In genomic region chr1:203183828-203184227, GRCh38 we compare ENCODE assay signal across 21 cellular contexts. TPM values are rescaled to one million over a fixed set of nuclear protein-coding genes. Genes with fewer than 3 reads are reported as not detected.
A peak's percentile ranks its signal among the peaks of the same experiment; 100 is the strongest.
DNase-seq lines count a peak whose midpoint lies in the region; ATAC-seq, FAIRE-seq and TF ChIP-seq lines count a peak whose summit lies in the region.
"Had no signal": no experiment of that assay in that cellular context is flagged by ENCODE, and none has a peak within 500 bp of the region (broad histone marks: within the 10 kb centered on the region; RNA-seq: fewer than 3 reads in every experiment).

No MANE protein-coding gene starts in this region.

- H3K27ac ChIP-seq in K562 (ENCODE audit: extremely low read depth, low read depth, low read length) (no peak overlapping the region), neutrophil (peak overlapping the region; percentile 95), spleen (no peak overlapping the region)

- in situ Hi-C loops in K562 (cut with MboI): no loop called here

- H3K9me3 ChIP-seq in K562 (replicated peaks; ENCODE audit: control insufficient read depth, insufficient read depth, low read depth, low read length): no peaks in the 10 kb centered on the region
- no peaks in the 10 kb centered on the region for H3K9me3 ChIP-seq in neutrophil
- no peaks in the 10 kb centered on the region for H3K9me3 ChIP-seq in spleen
- H3K9me3 ChIP-seq: BE2C had no signal

- TF ChIP-seq RAD21 in K562 (CRISPR knock-in tag; conservative IDR thresholded peaks at IDR 0.05 in 1 of 2, IDR thresholded peaks at IDR 0.05 in 1 of 2): no peak

- H3K9ac ChIP-seq in K562 (ENCODE audit: insufficient read depth in 1 of 2, low read depth in 2 of 2, low read length in 2 of 2): no peak overlapping the region

- H3K27me3 ChIP-seq in K562 (ENCODE audit: control insufficient read depth in 2 of 2, insufficient read depth in 2 of 2, low read length in 2 of 2): peaks cover 25 to 67% of the 10 kb centered on the region in 2 experiments
- no peaks in the 10 kb centered on the region for H3K27me3 ChIP-seq in neutrophil
- peaks cover 0 to 34% (median 0%) of the 10 kb centered on the region in 7 donors for H3K27me3 ChIP-seq in spleen (replicated peaks in 1 of 7)
- H3K27me3 ChIP-seq: BE2C had no signal

- TF ChIP-seq CTCF in K562 (IDR thresholded peaks at IDR 0.05 in 2 of 3, conservative IDR thresholded peaks at IDR 0.05 in 1 of 3; ENCODE audit: insufficient read depth in 2 of 3, low read depth in 1 of 3, low read length in 3 of 3): no peak
- TF ChIP-seq CTCF in neutrophil (IDR thresholded peaks at IDR 0.05): no peak
- TF ChIP-seq CTCF in spleen (IDR thresholded peaks at IDR 0.05 in 8 of 11, conservative IDR thresholded peaks at IDR 0.05 in 3 of 11): no peak

- BruUV-seq in K562 (replicated peaks; lab: Mats Ljungman, UMichigan): no TSS peak

- no peaks in the 10 kb centered on the region for H3K4me1 ChIP-seq in K562 (replicated peaks in 1 of 2; ENCODE audit: control insufficient read depth in 2 of 2, insufficient read depth in 2 of 2, low read length in 2 of 2)
- peaks cover 79 to 82% of the 10 kb centered on the region in 2 experiments for H3K4me1 ChIP-seq in neutrophil (ENCODE audit: control insufficient read depth in 1 of 2, insufficient read depth in 1 of 2, low read depth in 1 of 2, low read length in 1 of 2)
- peaks cover 0 to 52% (median 12%) of the 10 kb centered on the region in 6 donors for H3K4me1 ChIP-seq in spleen
- H3K4me1 ChIP-seq: BE2C had no signal

- no peaks in the 10 kb centered on the region for H3K79me2 ChIP-seq in K562 (ENCODE audit: control insufficient read depth, insufficient read depth, low read length)

- no peak overlapping the region for H3K4me3 ChIP-seq in K562
- peak overlapping the region in 1 of 2 experiments; percentile 73 for H3K4me3 ChIP-seq in neutrophil (ENCODE audit: low read depth in 1 of 2, low read length in 1 of 2)
- H3K4me3 ChIP-seq in spleen: no peak overlapping the region

- H3K36me3 ChIP-seq in K562 (ENCODE audit: control insufficient read depth, insufficient read depth, low read length) (no peaks in the 10 kb centered on the region), neutrophil (peaks cover 63% of the 10 kb centered on the region), spleen (peaks cover 0 to 11% (median 0%) of the 10 kb centered on the region in 6 donors)
- H3K36me3 ChIP-seq: BE2C had no signal

- 0% methylated on average over 2 of the region's 2 CpGs for WGBS in K562 (ENCODE audit: insufficient coverage, low coverage, missing lambda C conversion rate)
- 81 to 95% (median 86%) methylated on average over 2 of the region's 2 CpGs for WGBS in spleen, 5 donors

- DNase-seq in cardiac septum (ENCODE audit: low spot score) (peak; percentile 59), left cardiac atrium (no peak), K562 (ENCODE audit: extremely low read depth in 1 of 4, low spot score in 3 of 4) (no peak), spleen (peak; percentile 44)
- no peak for DNase-seq in activated CD8-positive, alpha-beta memory T cell treated with anti-CD3 and anti-CD28 coated beads, Interleukin-2, amount 50 U/mL, for 4 hours
- DNase-seq: ACHN; BE2C; C1 segment of cervical spinal cord; CD4-positive, CD25-positive, alpha-beta regulatory T cell; CD8-positive, alpha-beta memory T cell; COR-L47; H9 had no signal

- no peak for FAIRE-seq in K562 (lab: Jason Lieb, UNC)
- FAIRE-seq: A204.1, D721Med, G401.6, GM12891, GM18507, H1 had no signal

- intact Hi-C loops in cardiac septum (cut with DNase I): no loop called here
- intact Hi-C loops in left cardiac atrium (cut with DNase I): no loop called here
- intact Hi-C loops in K562 (cut with micrococcal nuclease): no loop called here
- intact Hi-C loops in spleen (cut with DNase I; ENCODE audit: low total_unique reads): no loop called here

- no peak for TF ChIP-seq EP300 in K562 (IDR thresholded peaks at IDR 0.05; ENCODE audit: low read length)

- POLR2A ChIA-PET in K562 (lab: Yijun Ruan, JAX): interaction anchor here (0.7 kb wide), 1 partner anchor 12 kb away, joined by 3 read pairs; no protein-coding TSS in a partner anchor

- no peak for ATAC-seq in left cardiac atrium
- no peak for ATAC-seq in K562
- ATAC-seq in GM21447 (IDR thresholded peaks at IDR 0.05; ENCODE audit: unreplicated experiment): no peak

- CTCF ChIA-PET in K562 (lab: Yijun Ruan, JAX; ENCODE audit: low intra/inter-chr PET ratio): no interaction called here

- no peak for TF ChIP-seq POLR2A in K562 (conservative IDR thresholded peaks at IDR 0.05)
- no peak for TF ChIP-seq POLR2A in spleen (IDR thresholded peaks at IDR 0.05)

- H3K9me1 ChIP-seq in K562 (ENCODE audit: control insufficient read depth, insufficient read depth, low read length): no peaks in the 10 kb centered on the region

- H4K20me1 ChIP-seq in K562 (replicated peaks; ENCODE audit: control insufficient read depth, insufficient read depth, low read length): peaks cover 13% of the 10 kb centered on the region

- no peak overlapping the region for H3K4me2 ChIP-seq in K562 (ENCODE audit: insufficient read depth, low read length)

- H2AFZ ChIP-seq in K562 (ENCODE audit: low read depth, low read length): no peak overlapping the region

RNA-seq across cellular contexts. Expression of gene CHI3L1, which starts 2.7 kb away (rescaled TPM):
- total RNA-seq in cardiac septum (7.4 TPM), left cardiac atrium (10 to 100 TPM in 1 of 2 donors, 1 to 10 TPM in 1; 6.1 to 20.4 TPM), K562 (2014; rRNA removed) (not detected in 2 replicates), K562 (2014; rRNA removed; fragmentation: Illumina TruSeq; extraction: Trizol) (not detected in 2 replicates), K562 (2015; rRNA removed; fragmentation: Illumina TruSeq; extraction: Trizol) (not detected in 2 replicates), K562 (2021) (not detected in 2 replicates), spleen (10 to 100 TPM in 4 of 7 donors, 1 to 10 TPM in 3; 7.1 to 41.2 (median 15.2) TPM)
- total RNA-seq in K562 (2011; cell fraction: chromatin; rRNA removed; ENCODE audit: low replicate concordance): not detected in 2 replicates
- total RNA-seq in K562 (2011; cell fraction: nucleolus; rRNA removed): not detected in 2 replicates
- not detected in 2 replicates for total RNA-seq in K562 (2011; cell fraction: nucleoplasm; rRNA removed)
- polyA plus RNA-seq in K562 (2011; rRNA removed) (not detected in 2 replicates), K562 (2014; fragmentation: Illumina TruSeq; extraction: Trizol) (not detected in 2 replicates), K562 (2014; fragmentation: Nextera tagmentation; extraction: Ambion mirVana) (not detected), K562 (2014; rRNA removed) (not detected in 2 replicates), spleen (10 to 100 TPM in 2 of 3 donors, 1 to 10 TPM in 1; 2.7 to 40.8 (median 15.7) TPM)
- not detected in 2 replicates for polyA plus RNA-seq in K562 (2011; cell fraction: cytosol; rRNA removed)
- polyA plus RNA-seq in K562 (2011; cell fraction: nucleus; rRNA removed): not detected in 2 replicates
- 0.22 TPM in 1 of 2 replicates, not detected in the other for polyA plus RNA-seq in K562 (2012)
- not detected in 2 replicates for polyA minus RNA-seq in K562 (2011; rRNA and poly(A)+ RNA removed)
- polyA minus RNA-seq in K562 (2011; cell fraction: cytosol; rRNA and poly(A)+ RNA removed): not detected in 2 replicates
- polyA minus RNA-seq in K562 (2011; cell fraction: nucleus; rRNA and poly(A)+ RNA removed): not detected in 2 replicates
- total RNA-seq: CD4-positive, CD25-positive, alpha-beta regulatory T cell; CD8-positive, alpha-beta memory T cell; H1; H9; HT-29 had no signal
- polyA plus RNA-seq: CD4-positive, CD25-positive, alpha-beta regulatory T cell; CD8-positive, alpha-beta memory T cell had no signal

RNA-seq across cellular contexts. Expression of gene MYBPH, which starts 8.2 kb away (rescaled TPM):
- total RNA-seq in cardiac septum: not detected
- total RNA-seq in left cardiac atrium: not detected
- total RNA-seq in K562 (2011; cell fraction: chromatin; rRNA removed; ENCODE audit: low replicate concordance): not detected in 2 replicates
- not detected in 2 replicates for total RNA-seq in K562 (2011; cell fraction: nucleolus; rRNA removed)
- total RNA-seq in K562 (2011; cell fraction: nucleoplasm; rRNA removed): not detected in 2 replicates
- not detected in 2 replicates for total RNA-seq in K562 (2014; rRNA removed)
- total RNA-seq in K562 (2014; rRNA removed; fragmentation: Illumina TruSeq; extraction: Trizol): not detected in 2 replicates
- total RNA-seq in K562 (2015; rRNA removed; fragmentation: Illumina TruSeq; extraction: Trizol): not detected in 2 replicates
- total RNA-seq in K562 (2021): not detected in 2 replicates
- polyA plus RNA-seq in K562 (2011; rRNA removed): not detected in 2 replicates
- polyA plus RNA-seq in K562 (2011; cell fraction: cytosol; rRNA removed): not detected in 2 replicates
- polyA plus RNA-seq in K562 (2011; cell fraction: nucleus; rRNA removed): not detected in 2 replicates
- not detected in 2 replicates for polyA plus RNA-seq in K562 (2012)
- not detected in 2 replicates for polyA plus RNA-seq in K562 (2014; fragmentation: Illumina TruSeq; extraction: Trizol)
- polyA plus RNA-seq in K562 (2014; fragmentation: Nextera tagmentation; extraction: Ambion mirVana): not detected
- 0.13 TPM in 1 of 2 replicates, not detected in the other for polyA plus RNA-seq in K562 (2014; rRNA removed)
- polyA minus RNA-seq in K562 (2011; rRNA and poly(A)+ RNA removed): not detected in 2 replicates
- polyA minus RNA-seq in K562 (2011; cell fraction: cytosol; rRNA and poly(A)+ RNA removed): not detected in 2 replicates
- polyA minus RNA-seq in K562 (2011; cell fraction: nucleus; rRNA and poly(A)+ RNA removed): not detected in 2 replicates
- total RNA-seq in spleen: 1 to 10 TPM in 1 of 7 donors, under 1 TPM in 3, not detected in 3; 0.32 to 2.7 (median 0.74) TPM
- under 1 TPM; 0.09 to 0.23 (median 0.22) TPM for polyA plus RNA-seq in spleen
- total RNA-seq: CD4-positive, CD25-positive, alpha-beta regulatory T cell; CD8-positive, alpha-beta memory T cell; H1; H9; HT-29 had no signal
- polyA plus RNA-seq: CD4-positive, CD25-positive, alpha-beta regulatory T cell; CD8-positive, alpha-beta memory T cell; H1 had no signal

RNA-seq across cellular contexts. Expression of gene CHIT1, which starts 45.6 kb away (rescaled TPM):
- total RNA-seq in cardiac septum (not detected), left cardiac atrium (1 to 10 TPM in 1 of 2 donors, under 1 TPM in 1; 0.63 to 1.3 TPM), K562 (2014; rRNA removed) (not detected in 2 replicates), K562 (2014; rRNA removed; fragmentation: Illumina TruSeq; extraction: Trizol) (not detected in 2 replicates), K562 (2015; rRNA removed; fragmentation: Illumina TruSeq; extraction: Trizol) (not detected in 2 replicates), K562 (2021) (not detected in 2 replicates), spleen (10 to 100 TPM in 2 of 7 donors, 1 to 10 TPM in 5; 2.2 to 31.0 (median 7.8) TPM)
- 0.12 TPM in 1 of 2 replicates, not detected in the other for total RNA-seq in K562 (2011; cell fraction: chromatin; rRNA removed; ENCODE audit: low replicate concordance)
- total RNA-seq in K562 (2011; cell fraction: nucleolus; rRNA removed): not detected in 2 replicates
- 0.08 TPM in 1 of 2 replicates, not detected in the other for total RNA-seq in K562 (2011; cell fraction: nucleoplasm; rRNA removed)
- polyA plus RNA-seq in K562 (2011; rRNA removed) (not detected in 2 replicates), K562 (2014; fragmentation: Illumina TruSeq; extraction: Trizol) (not detected in 2 replicates), K562 (2014; fragmentation: Nextera tagmentation; extraction: Ambion mirVana) (not detected), K562 (2014; rRNA removed) (not detected in 2 replicates), spleen (100 to 1,000 TPM in 1 of 3 donors, 1 to 10 TPM in 2; 2.0 to 165 (median 2.2) TPM)
- not detected in 2 replicates for polyA plus RNA-seq in K562 (2011; cell fraction: cytosol; rRNA removed)
- polyA plus RNA-seq in K562 (2011; cell fraction: nucleus; rRNA removed): 0.03 and 0.18 TPM in 2 replicates
- polyA plus RNA-seq in K562 (2012): not detected in 2 replicates
- polyA minus RNA-seq in K562 (2011; rRNA and poly(A)+ RNA removed): 0.04 TPM in 1 of 2 replicates, not detected in the other
- not detected in 2 replicates for polyA minus RNA-seq in K562 (2011; cell fraction: cytosol; rRNA and poly(A)+ RNA removed)
- 0.11 TPM in 1 of 2 replicates, not detected in the other for polyA minus RNA-seq in K562 (2011; cell fraction: nucleus; rRNA and poly(A)+ RNA removed)
- total RNA-seq: H1, H9, HT-29 had no signal
- polyA plus RNA-seq: CD4-positive, CD25-positive, alpha-beta regulatory T cell; CD8-positive, alpha-beta memory T cell; H1 had no signal

RNA-seq across cellular contexts. Expression of gene ADORA1, which starts 56.3 kb away (rescaled TPM):
- 12.1 TPM for total RNA-seq in cardiac septum
- 10 to 100 TPM; 19.9 to 27.9 TPM for total RNA-seq in left cardiac atrium
- total RNA-seq in K562 (2011; cell fraction: chromatin; rRNA removed; ENCODE audit: low replicate concordance): not detected in 2 replicates
- not detected in 2 replicates for total RNA-seq in K562 (2011; cell fraction: nucleolus; rRNA removed)
- not detected in 2 replicates for total RNA-seq in K562 (2011; cell fraction: nucleoplasm; rRNA removed)
- not detected in 2 replicates for total RNA-seq in K562 (2014; rRNA removed)
- total RNA-seq in K562 (2014; rRNA removed; fragmentation: Illumina TruSeq; extraction: Trizol): not detected in 2 replicates
- not detected in 2 replicates for total RNA-seq in K562 (2015; rRNA removed; fragmentation: Illumina TruSeq; extraction: Trizol)
- total RNA-seq in K562 (2021): not detected in 2 replicates
- polyA plus RNA-seq in K562 (2011; rRNA removed): not detected in 2 replicates
- not detected in 2 replicates for polyA plus RNA-seq in K562 (2011; cell fraction: cytosol; rRNA removed)
- polyA plus RNA-seq in K562 (2011; cell fraction: nucleus; rRNA removed): not detected in 2 replicates
- 0.12 TPM in 1 of 2 replicates, not detected in the other for polyA plus RNA-seq in K562 (2012)
- not detected in 2 replicates for polyA plus RNA-seq in K562 (2014; fragmentation: Illumina TruSeq; extraction: Trizol)
- polyA plus RNA-seq in K562 (2014; fragmentation: Nextera tagmentation; extraction: Ambion mirVana): not detected
- polyA plus RNA-seq in K562 (2014; rRNA removed): not detected in 2 replicates
- polyA minus RNA-seq in K562 (2011; rRNA and poly(A)+ RNA removed): not detected in 2 replicates
- polyA minus RNA-seq in K562 (2011; cell fraction: cytosol; rRNA and poly(A)+ RNA removed): not detected in 2 replicates
- not detected in 2 replicates for polyA minus RNA-seq in K562 (2011; cell fraction: nucleus; rRNA and poly(A)+ RNA removed)
- 10 to 100 TPM in 3 of 7 donors, 1 to 10 TPM in 4; 3.7 to 13.5 (median 8.5) TPM for total RNA-seq in spleen
- 1 to 10 TPM in 2 of 3 donors, under 1 TPM in 1; 0.37 to 3.2 (median 1.0) TPM for polyA plus RNA-seq in spleen
- total RNA-seq: CD4-positive, CD25-positive, alpha-beta regulatory T cell; CD8-positive, alpha-beta memory T cell had no signal
- polyA plus RNA-seq: CD4-positive, CD25-positive, alpha-beta regulatory T cell; CD8-positive, alpha-beta memory T cell had no signal

Comparison
In these comparisons a context has a peak if more than half of its experiments do, and no peak if none do; other contexts are left out.
1. DNase-seq: peak in cardiac septum (single experiment) and spleen (single experiment); none in left cardiac atrium (single experiment), K562 (0 of 4) and activated CD8-positive, alpha-beta memory T cell treated with anti-CD3 and anti-CD28 coated beads, Interleukin-2, amount 50 U/mL, for 4 hours (single experiment).